9 cellular contexts compared by ENCODE assay signal in the genomic region with DNA sequence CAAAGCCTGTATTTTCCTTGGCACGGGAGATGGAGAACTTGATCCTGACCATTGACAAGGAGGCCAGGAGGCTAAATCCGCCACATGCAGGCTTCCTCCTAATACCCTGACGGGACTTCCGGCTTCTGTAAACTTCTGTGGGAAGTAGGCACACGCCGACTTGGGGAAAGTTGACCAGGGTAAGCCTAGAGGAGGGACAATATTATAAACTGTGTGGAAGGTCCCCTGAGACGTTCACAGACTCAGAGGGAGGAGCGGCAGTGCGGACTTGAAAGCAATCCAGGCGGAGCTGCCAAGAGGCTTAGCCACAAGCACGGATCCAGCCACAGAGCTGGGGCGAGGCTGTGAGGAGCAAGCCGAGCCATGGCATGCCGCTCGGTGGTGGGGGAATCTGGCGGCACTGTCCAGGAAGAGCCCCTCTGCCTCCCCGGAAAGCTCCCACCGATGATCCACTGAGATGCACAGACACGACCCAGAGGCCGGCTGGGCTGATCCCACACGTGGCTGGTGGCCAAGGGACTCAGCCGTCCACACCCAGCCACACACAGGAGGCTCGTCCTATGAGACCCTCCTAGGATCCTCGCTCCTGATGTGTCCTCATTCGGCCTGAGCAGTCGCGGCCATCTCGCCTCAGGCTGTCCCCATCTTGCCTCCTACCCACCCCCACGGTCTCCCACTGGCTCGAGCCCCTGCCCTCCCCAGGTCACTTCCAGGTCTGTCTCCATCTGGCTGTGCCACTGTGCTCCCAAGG. TPM values are rescaled to one million over a fixed set of nuclear protein-coding genes. Genes with fewer than 3 reads are reported as not detected.
DNase-seq lines count a peak whose midpoint lies in the region; ATAC-seq, FAIRE-seq and TF ChIP-seq lines count a peak whose summit lies in the region.
"Had no signal": no experiment of that assay in that cellular context is flagged by ENCODE, and none has a peak within 500 bp of the region (broad histone marks: within the 10 kb centered on the region; RNA-seq: fewer than 3 reads in every experiment).

No MANE protein-coding gene starts in this region.

- H3K9me3 ChIP-seq in Peyer's patch (no peaks in the 10 kb centered on the region), endothelial cell of umbilical vein (replicated peaks; ENCODE audit: control insufficient read depth, insufficient read depth, low read length) (no peaks in the 10 kb centered on the region), upper lobe of right lung (no peaks in the 10 kb centered on the region)

- H2AK5ac ChIP-seq in mesendoderm (ENCODE audit: low read length): no peak overlapping the region

- H3K27ac ChIP-seq in Peyer's patch: peak overlapping the region in 3 of 4 donors; percentile 26 to 51 (median 40)
- no peak overlapping the region for H3K27ac ChIP-seq in endothelial cell of umbilical vein (ENCODE audit: insufficient read depth, low read depth, low read length)
- H3K27ac ChIP-seq in mesendoderm (ENCODE audit: low read depth, low read length): no peak overlapping the region
- no peak overlapping the region for H3K27ac ChIP-seq in upper lobe of right lung

- H3K27me3 ChIP-seq in Peyer's patch (no peaks in the 10 kb centered on the region), endothelial cell of umbilical vein (ENCODE audit: control insufficient read depth in 2 of 2, insufficient read depth in 2 of 2, low read length in 2 of 2) (no peaks in the 10 kb centered on the region), mesendoderm (ENCODE audit: insufficient read depth, low read length, poor library complexity) (no peaks in the 10 kb centered on the region), upper lobe of right lung (peaks cover 8% of the 10 kb centered on the region)

- H3K23ac ChIP-seq in mesendoderm (ENCODE audit: low read length): no peak overlapping the region

- ATAC-seq in upper lobe of right lung (peak; percentile 4), HG03520 (IDR thresholded peaks at IDR 0.05; ENCODE audit: unreplicated experiment) (no peak)
- ATAC-seq: natural killer cell had no signal

- H3K4me3 ChIP-seq in Peyer's patch: no peak overlapping the region
- no peak overlapping the region for H3K4me3 ChIP-seq in endothelial cell of umbilical vein (replicated peaks in 1 of 3; ENCODE audit: insufficient read depth in 1 of 3, low read depth in 1 of 3, low read length in 3 of 3)
- H3K4me3 ChIP-seq in mesendoderm (ENCODE audit: low read length): no peak overlapping the region
- H3K4me3 ChIP-seq in upper lobe of right lung: no peak overlapping the region

- H3K56ac ChIP-seq in mesendoderm (ENCODE audit: low read length): peak overlapping the region; percentile 7

- TF ChIP-seq CTCF in Peyer's patch (IDR thresholded peaks at IDR 0.05) (no peak), endothelial cell of umbilical vein (IDR thresholded peaks at IDR 0.05; ENCODE audit: extremely low read depth in 1 of 2, insufficient read depth in 1 of 2, low read depth in 1 of 2, low read length in 2 of 2) (no peak), upper lobe of right lung (IDR thresholded peaks at IDR 0.05) (no peak)

- no peak overlapping the region for H2BK15ac ChIP-seq in mesendoderm (replicated peaks; ENCODE audit: low read depth)

- peak overlapping the region; percentile 87 for H2AFZ ChIP-seq in endothelial cell of umbilical vein (ENCODE audit: low read depth, low read length)

- peak in 1 of 3 donors; percentile 52 for DNase-seq in Peyer's patch
- DNase-seq in endothelial cell of umbilical vein (ENCODE audit: low read depth, low spot score): peak; percentile 73
- no peak for DNase-seq in mesendoderm
- DNase-seq in upper lobe of right lung: no peak
- DNase-seq in epidermal melanocyte (ENCODE audit: insufficient read length, low spot score): no peak
- DNase-seq in cortex of kidney (lab: John Stamatoyannopoulos, UW): no peak
- DNase-seq: natural killer cell, NCI-H1930 had no signal

- H3K18ac ChIP-seq in mesendoderm (ENCODE audit: low read length): no peak overlapping the region

- H2BK120ac ChIP-seq in mesendoderm (ENCODE audit: low read depth, low read length): no peak overlapping the region

- H3K4me2 ChIP-seq in endothelial cell of umbilical vein (ENCODE audit: insufficient read depth, low read length) (peak overlapping the region; percentile 34), mesendoderm (ENCODE audit: low read length) (no peak overlapping the region)

- CTCF ChIA-PET in endothelial cell of umbilical vein (lab: Charles Lee): interaction anchor here (0.9 to 1.3 kb wide), 3 partner anchors 17 to 330 kb away, joined by 3 read pairs; no protein-coding TSS in a partner anchor

- H4K8ac ChIP-seq in mesendoderm (ENCODE audit: low read depth, low read length): no peak overlapping the region

- TF ChIP-seq POLR2A in Peyer's patch (IDR thresholded peaks at IDR 0.05) (no peak), endothelial cell of umbilical vein (IDR thresholded peaks at IDR 0.05; ENCODE audit: low read depth, low read length) (no peak)

- H3K9me1 ChIP-seq in endothelial cell of umbilical vein (replicated peaks; ENCODE audit: control insufficient read depth, extremely low read depth, insufficient read depth, low read length): no peaks in the 10 kb centered on the region

- BruUV-seq in endothelial cell of umbilical vein (replicated peaks; lab: Mats Ljungman, UMichigan): no TSS peak

- H2BK5ac ChIP-seq in mesendoderm (ENCODE audit: low read length): no peak overlapping the region

- H3K4ac ChIP-seq in mesendoderm (ENCODE audit: low read depth, low read length): no peak overlapping the region

- no peaks in the 10 kb centered on the region for H4K20me1 ChIP-seq in endothelial cell of umbilical vein (replicated peaks; ENCODE audit: control insufficient read depth, extremely low read depth, insufficient read depth, low read length)

- no peaks in the 10 kb centered on the region for H3K79me1 ChIP-seq in mesendoderm (ENCODE audit: low read length)

- intact Hi-C loops in endothelial cell of umbilical vein (cut with micrococcal nuclease): loop anchor here (1.0 to 5.0 kb wide), 4 partner anchors 19 to 330 kb away; partner anchors contain the start of gene INSIG1
- intact Hi-C loops in upper lobe of right lung (cut with DNase I): no loop called here

- POLR2A ChIA-PET in endothelial cell of umbilical vein (lab: Charles Lee): interaction anchor here (1.0 to 1.3 kb wide), 3 partner anchors 40 to 53 kb away, joined by 3 to 6 read pairs (median 3); partner anchors contain the start of gene INSIG1

- H3K4me1 ChIP-seq in Peyer's patch (no peaks in the 10 kb centered on the region), endothelial cell of umbilical vein (ENCODE audit: control insufficient read depth, extremely low read depth, insufficient read depth, low read length) (peaks cover 12% of the 10 kb centered on the region), mesendoderm (ENCODE audit: control insufficient read depth, low read depth, low read length) (no peaks in the 10 kb centered on the region), upper lobe of right lung (no peaks in the 10 kb centered on the region)

- H3K36me3 ChIP-seq in Peyer's patch (no peaks in the 10 kb centered on the region), endothelial cell of umbilical vein (ENCODE audit: control insufficient read depth in 2 of 2, extremely low read depth in 1 of 2, insufficient read depth in 2 of 2, low read length in 2 of 2) (no peaks in the 10 kb centered on the region), mesendoderm (ENCODE audit: control insufficient read depth, insufficient read depth, low read length) (no peaks in the 10 kb centered on the region), upper lobe of right lung (no peaks in the 10 kb centered on the region)

- peak; percentile 85 for FAIRE-seq in endothelial cell of umbilical vein (lab: Jason Lieb, UNC)

- H3K9ac ChIP-seq in endothelial cell of umbilical vein (replicated peaks; ENCODE audit: extremely low read depth, insufficient read depth, low read length): no peak overlapping the region
- no peak overlapping the region for H3K9ac ChIP-seq in mesendoderm (ENCODE audit: low read length)

- no CpG with 5 or more reads among the region's 30 CpGs for WGBS in mesendoderm (ENCODE audit: extremely low coverage, insufficient coverage, low lambda C conversion rate)

- H3K79me2 ChIP-seq in endothelial cell of umbilical vein (ENCODE audit: control insufficient read depth, insufficient read depth, low read length) (no peaks in the 10 kb centered on the region), mesendoderm (ENCODE audit: control insufficient read depth, insufficient read depth, low read length) (no peaks in the 10 kb centered on the region)

- dilution Hi-C loops in endothelial cell of umbilical vein (cut with MboI; ENCODE audit: extremely low pct_ligation_motif_present, low sequenced_read_pairs): no loop called here

- H4K5ac ChIP-seq in mesendoderm (ENCODE audit: low read length): no peak overlapping the region

TF ChIP-seq in endothelial cell of umbilical vein, 7 proteins besides CTCF, POLR2A, EP300 and RAD21:
- TF ChIP-seq FOS (IDR thresholded peaks at IDR 0.05; ENCODE audit: borderline replicate concordance, insufficient read depth, low read length) (no peak), MYC (IDR thresholded peaks at IDR 0.05; ENCODE audit: low read depth, low read length) (no peak), POLR2AphosphoS5 (IDR thresholded peaks at IDR 0.05; ENCODE audit: insufficient read depth, low read depth, low read length) (peak; percentile 40), EZH2 (IDR thresholded peaks at IDR 0.05; ENCODE audit: borderline replicate concordance, low read depth, low read length, severe bottlenecking) (no peak), JUN (IDR thresholded peaks at IDR 0.05; ENCODE audit: borderline replicate concordance, insufficient read depth, insufficient read length, low read depth) (no peak), GATA2 (IDR thresholded peaks at IDR 0.05; ENCODE audit: insufficient read depth, insufficient read length, low read depth, low read length) (peak; percentile 27)
- TF ChIP-seq, protein P1, sequence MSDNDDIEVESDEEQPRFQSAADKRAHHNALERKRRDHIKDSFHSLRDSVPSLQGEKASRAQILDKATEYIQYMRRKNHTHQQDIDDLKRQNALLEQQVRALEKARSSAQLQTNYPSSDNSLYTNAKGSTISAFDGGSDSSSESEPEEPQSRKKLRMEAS (IDR thresholded peaks at IDR 0.05; ENCODE audit: insufficient read depth, insufficient read length): no peak

RNA-seq across cellular contexts. Expression of gene INSIG1, which starts 40.0 kb away (rescaled TPM):
- total RNA-seq in Peyer's patch (100 to 1,000 TPM in 2 of 4 donors, 10 to 100 TPM in 2; 36.3 to 147 (median 100) TPM), endothelial cell of umbilical vein (79.3 and 105 TPM in 2 replicates), upper lobe of right lung (90.7 TPM)
- 102 and 129 TPM in 2 replicates for polyA plus RNA-seq in endothelial cell of umbilical vein
- 55.2 and 65.6 TPM in 2 replicates for polyA plus RNA-seq in endothelial cell of umbilical vein (2011; cell fraction: cytosol; rRNA removed)
- polyA plus RNA-seq in endothelial cell of umbilical vein (2011; cell fraction: nucleus; rRNA removed): 40.6 and 54.9 TPM in 2 replicates
- polyA plus RNA-seq in endothelial cell of umbilical vein (2012): 36.7 and 55.1 TPM in 2 replicates
- 112 and 120 TPM in 2 replicates for polyA minus RNA-seq in endothelial cell of umbilical vein
- polyA minus RNA-seq in endothelial cell of umbilical vein (2011; cell fraction: cytosol; rRNA and poly(A)+ RNA removed): 42.5 TPM
- 49.7 and 74.6 TPM in 2 replicates for polyA minus RNA-seq in endothelial cell of umbilical vein (2011; cell fraction: nucleus; rRNA and poly(A)+ RNA removed)
- 72.9 TPM for polyA plus RNA-seq in mesendoderm (2013, experiment 1 of 2)
- 77.6 TPM for polyA plus RNA-seq in mesendoderm (2013, experiment 2 of 2)

Comparison
In these comparisons a context has a peak if more than half of its experiments do, and no peak if none do; other contexts are left out.
1. H3K27ac ChIP-seq: peak in Peyer's patch (3 of 4); none in endothelial cell of umbilical vein (single experiment), mesendoderm (single experiment) and upper lobe of right lung (single experiment).